ENCODE assay signal across 13 cellular contexts in the genomic region with DNA sequence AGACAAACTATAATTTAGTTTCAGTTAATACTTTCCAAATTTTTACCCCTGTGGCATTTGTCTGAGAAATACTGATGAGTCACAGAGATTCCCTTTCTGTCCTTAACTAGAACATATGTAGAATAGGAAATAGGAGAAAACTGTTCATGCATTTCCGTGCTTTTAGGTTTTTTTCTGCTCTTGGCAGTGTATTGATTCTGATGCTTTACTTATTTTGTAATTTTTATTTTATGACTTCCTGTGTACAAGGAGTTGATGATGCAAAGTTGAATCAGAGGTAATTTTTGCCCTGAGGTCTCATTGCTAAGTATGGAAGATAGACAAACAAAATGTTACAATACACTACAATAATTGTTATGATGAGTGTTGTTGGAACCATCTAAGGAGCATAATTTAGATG. TPM values are rescaled to one million over a fixed set of nuclear protein-coding genes. Genes with fewer than 3 reads are reported as not detected.
DNase-seq lines count a peak whose midpoint lies in the region; ATAC-seq, FAIRE-seq and TF ChIP-seq lines count a peak whose summit lies in the region.
"Had no signal": no experiment of that assay in that cellular context is flagged by ENCODE, and none has a peak within 500 bp of the region (broad histone marks: within the 10 kb centered on the region; RNA-seq: fewer than 3 reads in every experiment).

No MANE protein-coding gene starts in this region.

- in situ Hi-C loops in Panc1 (cut with HindIII; ENCODE audit: low pct_unique_long_range_greater_than_20kb, low sequenced_read_pairs): no loop called here

- H3K27ac ChIP-seq in breast epithelium (no peak overlapping the region), Panc1 (ENCODE audit: low read length) (no peak overlapping the region; the same call in 1 of the 2 replicates), vagina (no peak overlapping the region)
- H3K27ac ChIP-seq: C4-2B had no signal

- DNase-seq in MCF 10A (ENCODE audit: unreplicated experiment) (peak; percentile 82), breast epithelium (ENCODE audit: low spot score in 2 of 2) (no peak), Panc1 (ENCODE audit: low read depth, low spot score) (peak; percentile 38), fibroblast of gingiva (ENCODE audit: low read depth) (peak; percentile 84), urothelium cell line (ENCODE audit: low spot score) (no peak), vagina (ENCODE audit: extremely low spot score in 2 of 2) (no peak), DMS153 (lab: John Stamatoyannopoulos, UW) (no peak)
- DNase-seq: activated effector memory CD4-positive, alpha-beta T cell treated with anti-CD3 and anti-CD28 coated beads, Interleukin-2, amount 50 U/mL, for 16 hours; naive B cell; NCI-H187; SHP77 had no signal

- H3K36me3 Mint-ChIP-seq in MCF 10A (ENCODE audit: insufficient read depth, unreplicated experiment): no peaks in the 10 kb centered on the region

- peaks cover 47% of the 10 kb centered on the region for H3K4me1 Mint-ChIP-seq in MCF 10A (ENCODE audit: insufficient read depth, unreplicated experiment)

- H3K4me1 ChIP-seq in breast epithelium (no peaks in the 10 kb centered on the region), Panc1 (ENCODE audit: control insufficient read depth, insufficient read depth, low read length) (peaks cover 11% of the 10 kb centered on the region; the same call in 1 of the 2 replicates), vagina (peaks cover 15% of the 10 kb centered on the region)

- CTCF ChIA-PET in MCF 10A (lab: Yijun Ruan, JAX): interaction anchor here (0.5 kb wide), 1 partner anchor 1297 kb away, joined by 4 read pairs; no protein-coding TSS in a partner anchor
- CTCF ChIA-PET in Panc1 (lab: Charles Lee): no interaction called here

- TF ChIP-seq CTCF in MCF 10A (IDR thresholded peaks at IDR 0.05; ENCODE audit: unreplicated experiment) (no peak), breast epithelium (IDR thresholded peaks at IDR 0.05) (no peak), Panc1 (IDR thresholded peaks at IDR 0.05) (no peak), vagina (IDR thresholded peaks at IDR 0.05) (no peak)

- no peaks in the 10 kb centered on the region for H3K9me3 Mint-ChIP-seq in MCF 10A (ENCODE audit: unreplicated experiment)

- H3K4me3 ChIP-seq in breast epithelium (no peak overlapping the region), Panc1 (ENCODE audit: low read depth in 2 of 2, low read length in 2 of 2) (no peak overlapping the region), vagina (no peak overlapping the region)

- H3K4me3 Mint-ChIP-seq in MCF 10A (ENCODE audit: unreplicated experiment): peak overlapping the region; percentile 29

- FAIRE-seq in urothelium cell line (lab: Jason Lieb, UNC): peak; percentile 35

- ATAC-seq in Panc1: peak; percentile 53; the same call in 1 of the 2 replicates
- ATAC-seq in HG02623 (IDR thresholded peaks at IDR 0.05; ENCODE audit: unreplicated experiment): no peak

- H3K27me3 ChIP-seq in breast epithelium: no peaks in the 10 kb centered on the region
- H3K27me3 ChIP-seq in Panc1 (ENCODE audit: control insufficient read depth, insufficient read depth, low read length): no peaks in the 10 kb centered on the region
- no peaks in the 10 kb centered on the region for H3K27me3 ChIP-seq in vagina

- intact Hi-C loops in MCF 10A (cut with micrococcal nuclease): no loop called here
- intact Hi-C loops in breast epithelium (cut with DNase I; ENCODE audit: low total_unique reads): no loop called here
- intact Hi-C loops in Panc1 (cut with micrococcal nuclease; ENCODE audit: unreplicated experiment): no loop called here
- intact Hi-C loops in vagina (cut with DNase I): no loop called here

- no peaks in the 10 kb centered on the region for H3K9me3 ChIP-seq in breast epithelium
- H3K9me3 ChIP-seq in Panc1 (ENCODE audit: control insufficient read depth, insufficient read depth, low read depth, low read length): no peaks in the 10 kb centered on the region
- H3K9me3 ChIP-seq in vagina: no peaks in the 10 kb centered on the region

- POLR2A ChIA-PET in MCF 10A (lab: Yijun Ruan, JAX): interaction anchor here (0.9 to 1.9 kb wide), 5 partner anchors 11 to 73 kb away, joined by 3 to 9 read pairs (median 4); no protein-coding TSS in a partner anchor
- POLR2A ChIA-PET in Panc1 (lab: Charles Lee): no interaction called here

- TF ChIP-seq POLR2A in breast epithelium (IDR thresholded peaks at IDR 0.05) (no peak), vagina (IDR thresholded peaks at IDR 0.05) (no peak)

- H3K36me3 ChIP-seq in breast epithelium (no peaks in the 10 kb centered on the region), Panc1 (ENCODE audit: control insufficient read depth, insufficient read depth, low read length) (no peaks in the 10 kb centered on the region), vagina (no peaks in the 10 kb centered on the region)

- peak overlapping the region; percentile 94 for H3K27ac Mint-ChIP-seq in MCF 10A (ENCODE audit: low read depth, unreplicated experiment)
- H3K27ac Mint-ChIP-seq: naive B cell had no signal

- no TSS peak for BruUV-seq in MCF 10A (replicated peaks; lab: Mats Ljungman, UMichigan)
- BruUV-seq in Panc1 (replicated peaks; lab: Mats Ljungman, UMichigan): no TSS peak

- no peaks in the 10 kb centered on the region for H3K27me3 Mint-ChIP-seq in MCF 10A (ENCODE audit: insufficient read depth, unreplicated experiment)

RNA-seq across cellular contexts. Expression of a gene that starts 23.1 kb away (rescaled TPM):
- total RNA-seq in MCF 10A (2022) (45.2 and 57.5 TPM in 2 replicates), breast epithelium (10 to 100 TPM; 30.6 to 70.4 (median 50.8) TPM), Panc1 (2021; ENCODE audit: unreplicated experiment) (29.4 TPM), vagina (38.1 TPM)
- 22.9 TPM for polyA plus RNA-seq in Panc1 (2012; ENCODE audit: insufficient read length)

RNA-seq across cellular contexts. Expression of a gene that starts 33.5 kb away (rescaled TPM):
- total RNA-seq in MCF 10A (2022): 12.9 and 13.6 TPM in 2 replicates
- 10 to 100 TPM in 1 of 3 donors, 1 to 10 TPM in 2; 2.6 to 16.7 (median 5.2) TPM for total RNA-seq in breast epithelium
- total RNA-seq in Panc1 (2021; ENCODE audit: unreplicated experiment): 17.3 TPM
- 5.6 TPM for polyA plus RNA-seq in Panc1 (2012; ENCODE audit: insufficient read length)
- total RNA-seq in vagina: 1.5 TPM

Comparison
In these comparisons a context has a peak if more than half of its experiments do, and no peak if none do; other contexts are left out.
1. DNase-seq: peak in MCF 10A (single experiment), Panc1 (single experiment) and fibroblast of gingiva (single experiment); none in breast epithelium (0 of 2), urothelium cell line (single experiment), vagina (0 of 2) and DMS153 (single experiment).